In the genomic region with DNA sequence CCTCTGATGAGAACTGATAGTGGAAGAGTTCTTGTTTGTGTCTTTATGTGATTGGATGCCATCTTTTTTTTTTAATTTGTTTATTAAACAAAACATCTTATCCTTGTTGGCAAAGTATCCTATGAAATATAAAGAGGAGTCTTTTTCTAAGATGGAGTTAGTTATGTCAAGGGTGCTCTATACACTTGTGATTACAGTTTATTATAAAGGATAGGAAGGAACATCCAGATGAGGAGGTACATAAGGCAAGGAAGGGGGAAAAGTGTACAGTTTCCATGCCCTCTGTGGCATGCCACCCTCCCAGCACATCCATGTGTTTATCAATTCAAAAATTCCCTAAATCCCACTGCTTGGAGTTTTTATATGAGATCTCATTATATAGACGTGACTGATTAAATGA, we compare ENCODE assay signal across 38 cellular contexts. TPM values are rescaled to one million over a fixed set of nuclear protein-coding genes. Genes with fewer than 3 reads are reported as not detected.
"Had no signal": no experiment of that assay in that cellular context is flagged by ENCODE, and none has a peak within 500 bp of the region (broad histone marks: within the 10 kb centered on the region; RNA-seq: fewer than 3 reads in every experiment).

No MANE protein-coding gene starts in this region.

- DNase-seq: Karpas-422, Kasumi-1, MG63, MM.1S, MV-4-11, NCI-H1048, NCI-H1092, NCI-H1092 treated with DMSO at 0.1 percent for 48 hours, NCI-H1105, NCI-H1105 treated with DMSO at 0.1 percent for 48 hours, NCI-H1417, NCI-H1417 treated with DMSO at 0.1 percent for 48 hours, NCI-H1436, NCI-H1436 treated with DMSO at 0.1 percent for 48 hours, NCI-H146, NCI-H1694, NCI-H1694 treated with DMSO at 0.1 percent for 48 hours, NCI-H187, NCI-H187 treated with DMSO at 0.1 percent for 48 hours, NCI-H1930, NCI-H2029, NCI-H2029 treated with DMSO at 0.1 percent for 48 hours, NCI-H2081, NCI-H2081 treated with DMSO at 0.1 percent for 48 hours, NCI-H2107, NCI-H2171, NCI-H2171 treated with DMSO at 0.1 percent for 48 hours, NCI-H2227 treated with DMSO at 0.1 percent for 48 hours, NCI-H226, NCI-H345, NCI-H446, NCI-H446 treated with DMSO at 0.1 percent for 48 hours, NCI-H510A, NCI-H510A treated with DMSO at 0.1 percent for 48 hours had no signal

- H3K36me3 ChIP-seq: MG63 had no signal

- H3K4me3 ChIP-seq: MG63 had no signal

- H3K27me3 ChIP-seq: MG63 had no signal

- H3K9me3 ChIP-seq: MG63 had no signal

RNA-seq across cellular contexts. Expression of a gene that starts 7.4 kb away (rescaled TPM):
- total RNA-seq: LHCN-M2, M059J, MCF 10A, NCI-H460 had no signal
